Comparison of ENCODE assay signal across 1 cellular context in the genomic region with DNA sequence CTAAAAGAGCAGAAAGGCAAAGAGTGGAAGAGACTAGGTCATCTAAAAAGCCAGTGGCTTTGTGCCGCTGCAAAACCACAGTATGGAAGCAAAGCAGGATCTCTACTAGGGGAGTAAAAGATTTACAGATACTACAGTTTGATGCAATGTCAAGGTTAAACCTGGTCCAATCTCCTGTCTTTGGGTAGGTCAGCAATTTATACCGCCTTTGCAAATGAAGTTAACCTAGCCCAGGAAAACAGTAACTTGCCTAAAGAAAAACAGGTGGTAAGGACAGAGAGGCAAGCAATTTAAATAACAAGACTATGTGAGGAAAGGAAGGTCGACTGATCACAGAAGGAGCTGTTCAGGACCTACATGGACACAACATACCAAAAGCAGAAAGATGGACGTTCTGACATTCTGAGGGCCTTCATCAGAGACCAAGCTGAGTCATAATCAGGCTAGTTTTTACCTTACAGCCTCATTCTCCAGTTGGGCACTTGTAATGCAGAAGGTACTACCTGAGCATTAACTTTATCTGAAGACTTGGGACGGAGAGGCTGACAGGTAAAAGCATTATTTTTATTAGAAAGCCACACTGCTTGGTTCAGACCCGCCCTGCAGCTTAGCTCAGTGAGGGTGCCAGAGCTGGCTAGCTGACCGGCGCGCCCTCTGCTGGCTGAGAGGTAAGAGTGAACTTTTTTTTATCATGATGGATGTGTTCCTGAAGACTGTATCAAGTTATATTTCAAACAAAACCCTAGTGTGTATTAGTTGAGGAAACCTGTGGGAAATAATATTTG.
A peak's percentile ranks its signal among the peaks of the same experiment; 100 is the strongest.
TF ChIP-seq lines count a peak whose summit lies in the region.

No MANE protein-coding gene starts in this region.

TF ChIP-seq in H1, 55 proteins besides CTCF, POLR2A, EP300 and RAD21:
- TF ChIP-seq PHF8 (conservative IDR thresholded peaks at IDR 0.05; ENCODE audit: low read depth, low read length), result no peak
- peak; percentile 32 for TF ChIP-seq ASH2L (IDR thresholded peaks at IDR 0.05; ENCODE audit: low read length)
- peak in 1 of 2 experiments; percentile 62; a peak in 1 of 4 replicates for TF ChIP-seq SIN3A (conservative IDR thresholded peaks at IDR 0.05 in 1 of 2, IDR thresholded peaks at IDR 0.05 in 1 of 2; ENCODE audit: low read depth in 1 of 2, low read length in 2 of 2)
- 0 out of 2 replicates have a peak, but pooled peaks have one; percentile 1 for TF ChIP-seq YY1 (IDR thresholded peaks at IDR 0.05; ENCODE audit: low read depth, low read length)
